ENCODE assay signal across 15 cellular contexts in the genomic region with DNA sequence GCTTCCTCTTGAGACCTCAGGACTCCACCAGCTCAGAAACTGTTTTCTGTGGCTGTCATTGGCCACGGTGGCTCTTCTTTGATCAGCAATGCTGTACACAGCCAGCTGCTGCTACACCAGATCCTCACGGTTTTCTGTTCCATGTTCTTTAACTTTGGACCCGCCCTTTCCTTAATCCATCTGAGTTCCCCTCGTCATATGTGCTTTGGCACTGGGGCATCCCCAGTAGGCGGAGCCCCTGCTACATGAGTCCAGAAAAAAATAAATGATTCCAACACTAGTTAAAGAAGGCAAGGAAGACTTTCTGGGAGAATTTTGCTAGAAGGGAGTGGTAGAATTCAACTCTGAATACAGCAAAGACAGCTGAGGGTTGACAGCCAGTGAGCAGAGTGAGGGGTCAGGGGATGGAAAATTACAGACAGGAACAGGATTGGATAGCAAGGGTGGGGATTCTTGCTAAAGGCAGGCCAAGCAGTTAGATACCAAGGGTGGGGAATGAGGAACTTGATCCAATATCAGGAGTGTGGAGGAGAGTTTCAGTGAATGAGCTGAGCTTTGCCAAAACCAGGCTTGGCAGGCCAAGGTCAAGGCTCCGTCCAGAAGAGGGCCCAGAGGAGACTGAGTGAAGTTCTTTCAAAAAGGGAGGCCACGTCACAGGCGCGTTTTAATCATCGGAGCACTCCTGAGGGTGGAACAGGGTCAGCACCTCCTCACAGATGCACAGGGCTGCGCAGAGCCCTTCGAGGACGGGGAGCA.
"Had no signal": no experiment of that assay in that cellular context is flagged by ENCODE, and none has a peak within 500 bp of the region (broad histone marks: within the 10 kb centered on the region; RNA-seq: fewer than 3 reads in every experiment).

No MANE protein-coding gene starts in this region.

- H3K27ac ChIP-seq: lower lobe of right lung, pancreas, transverse colon, VCaP had no signal

- H3K4me1 ChIP-seq: lower lobe of right lung, pancreas, transverse colon had no signal

- H3K4me3 ChIP-seq: lower lobe of right lung, pancreas, transverse colon had no signal

- DNase-seq: activated CD4-positive, alpha-beta T cell treated with anti-CD3 and anti-CD28 coated beads for 1 hour; activated CD4-positive, alpha-beta T cell treated with anti-CD3 and anti-CD28 coated beads, Interleukin-2, amount 50 U/mL, for 48 hours; activated naive CD4-positive, alpha-beta T cell treated with anti-CD3 and anti-CD28 coated beads, Interleukin-2, amount 50 U/mL, for 16 hours; activated T-cell treated with anti-CD3 and anti-CD28 coated beads, Interleukin-2, amount 50 U/mL, for 1 hour; caudate nucleus; glutamatergic neuron; kidney glomerular epithelial cell; pancreas; stimulated activated CD4-positive, alpha-beta T cell treated with anti-CD3 and anti-CD28 coated beads, Interleukin-4, amount 100 ng/mL, for 1 hour; stimulated activated naive B cell treated with anti-CD40 and anti-IgM and Interleukin-4, amounts not matched to agents 10 μg/mL and 1 μg/mL and 100 μg/mL, for 72 hours; T-cell; T-helper 9 cell; transverse colon had no signal

- ATAC-seq: lower lobe of right lung, pancreas, T-cell had no signal

- H3K36me3 ChIP-seq: lower lobe of right lung, pancreas, transverse colon had no signal

- H3K9me3 ChIP-seq: lower lobe of right lung, pancreas, transverse colon had no signal

- H3K27me3 ChIP-seq: pancreas, transverse colon had no signal
